14 cellular contexts compared by ENCODE assay signal in the genomic region with DNA sequence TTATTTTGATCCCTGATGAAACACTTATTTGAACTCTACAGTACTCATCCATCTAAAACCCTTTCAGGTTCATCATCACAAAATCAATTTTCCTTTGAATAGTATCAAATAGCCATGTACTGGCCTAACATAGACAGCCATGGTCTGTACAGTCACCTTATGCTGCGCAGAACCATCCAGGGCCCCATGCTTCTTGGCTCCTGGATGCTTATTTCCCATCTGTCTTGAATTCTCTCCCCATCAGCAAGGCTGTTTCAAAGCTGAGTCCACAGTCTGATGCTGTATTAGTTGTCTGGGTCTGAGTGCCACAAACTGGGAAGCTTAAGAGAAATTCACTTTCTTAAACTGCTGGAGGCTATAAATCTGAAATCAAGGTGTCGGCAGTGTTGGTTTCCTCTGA.
A peak's percentile ranks its signal among the peaks of the same experiment; 100 is the strongest.
DNase-seq lines count a peak whose midpoint lies in the region; ATAC-seq and TF ChIP-seq lines count a peak whose summit lies in the region.
"Had no signal": no experiment of that assay in that cellular context is flagged by ENCODE, and none has a peak within 500 bp of the region (broad histone marks: within the 10 kb centered on the region; RNA-seq: fewer than 3 reads in every experiment).

No MANE protein-coding gene starts in this region.

- no peaks in the 10 kb centered on the region for H3K79me2 ChIP-seq in trophoblast cell (ENCODE audit: control insufficient read depth, insufficient read depth, low read length, poor library complexity)

- no peak overlapping the region for H2BK120ac ChIP-seq in trophoblast cell (ENCODE audit: insufficient read depth, low read length, poor library complexity)

- no peaks in the 10 kb centered on the region for H3K79me1 ChIP-seq in trophoblast cell (ENCODE audit: low read length)

- H3K4me1 ChIP-seq in trophoblast cell (ENCODE audit: control insufficient read depth in 1 of 2, insufficient read depth in 2 of 2, low read length in 2 of 2) (no peaks in the 10 kb centered on the region), body of pancreas (no peaks in the 10 kb centered on the region), right cardiac atrium (ENCODE audit: control insufficient read depth, insufficient read depth, low read length) (no peaks in the 10 kb centered on the region)
- H3K4me1 ChIP-seq: HAP-1 had no signal

- no peak overlapping the region for H2BK5ac ChIP-seq in trophoblast cell (ENCODE audit: low read depth, low read length, poor library complexity)

- H3K9me3 ChIP-seq in trophoblast cell (ENCODE audit: insufficient read depth, low read depth, low read length) (no peaks in the 10 kb centered on the region), body of pancreas (no peaks in the 10 kb centered on the region), right cardiac atrium (ENCODE audit: control insufficient read depth, low read length) (no peaks in the 10 kb centered on the region)
- H3K9me3 ChIP-seq: HAP-1 had no signal

- H4K12ac ChIP-seq in trophoblast cell (ENCODE audit: low read depth, low read length) = no peak overlapping the region

- H2AK5ac ChIP-seq in trophoblast cell (ENCODE audit: low read length) = no peak overlapping the region

- no peak overlapping the region for H3K14ac ChIP-seq in trophoblast cell (ENCODE audit: low read length)

- no peak overlapping the region for H3K4me2 ChIP-seq in trophoblast cell (ENCODE audit: low read length)

- no peak for TF ChIP-seq POLR2A in body of pancreas (IDR thresholded peaks at IDR 0.05)

- no peak overlapping the region for H3K4ac ChIP-seq in trophoblast cell (ENCODE audit: low read depth, low read length)

- H3K4me3 ChIP-seq in trophoblast cell (ENCODE audit: low read depth, low read length) = no peak overlapping the region
- no peak overlapping the region for H3K4me3 ChIP-seq in body of pancreas
- no peak overlapping the region for H3K4me3 ChIP-seq in right cardiac atrium (ENCODE audit: low read length)
- H3K4me3 ChIP-seq: HAP-1 had no signal

- H3K36me3 ChIP-seq in trophoblast cell (ENCODE audit: control insufficient read depth in 1 of 2, insufficient read depth in 2 of 2, low read length in 2 of 2) (no peaks in the 10 kb centered on the region), body of pancreas (replicated peaks in 1 of 2; ENCODE audit: insufficient read depth in 1 of 2, low read depth in 2 of 2) (no peaks in the 10 kb centered on the region)
- H3K36me3 ChIP-seq: HAP-1 had no signal

- no peak overlapping the region for H3K23ac ChIP-seq in trophoblast cell (ENCODE audit: low read length)

- DNase-seq in NCI-H82 (lab: John Stamatoyannopoulos, UW) (peak; percentile 82), cerebellar cortex (ENCODE audit: low spot score) (peak; percentile 88), trophoblast cell (no peak), body of pancreas (no peak), right cardiac atrium (no peak)
- DNase-seq: Calu3; CD4-positive, alpha-beta memory T cell; COR-L47; DMS53; DMS79 treated with DMSO at 0.1 percent for 48 hours; GOT3; HFFc6 had no signal

- H2AFZ ChIP-seq in trophoblast cell (ENCODE audit: insufficient read depth, low read length, poor library complexity) = no peak overlapping the region

- H2BK12ac ChIP-seq in trophoblast cell (ENCODE audit: low read length) = peak overlapping the region; percentile 47

- ATAC-seq in GM19328 (IDR thresholded peaks at IDR 0.05; ENCODE audit: unreplicated experiment) (no peak), body of pancreas (no peak), right cardiac atrium (no peak)

- WGBS in trophoblast cell (ENCODE audit: extremely low coverage, insufficient coverage, insufficient read length) = no CpG with 5 or more reads among the region's 2 CpGs
- WGBS in body of pancreas, 2 donors = 94 to 97% methylated on average over 2 of the region's 2 CpGs
- 90% methylated on average over 2 of the region's 2 CpGs for WGBS in right cardiac atrium

- TF ChIP-seq CTCF in body of pancreas (IDR thresholded peaks at IDR 0.05) = no peak

- intact Hi-C loops in body of pancreas (cut with DNase I) = no loop called here
- intact Hi-C loops in right cardiac atrium (cut with DNase I) = no loop called here

- no peak overlapping the region for H4K91ac ChIP-seq in trophoblast cell (ENCODE audit: low read depth, low read length)

- H3K27ac ChIP-seq in trophoblast cell (ENCODE audit: low read depth, low read length) (no peak overlapping the region), body of pancreas (no peak overlapping the region), right cardiac atrium (ENCODE audit: low read length) (no peak overlapping the region)

- no peak overlapping the region for H3K18ac ChIP-seq in trophoblast cell (ENCODE audit: low read length)

- no peak overlapping the region for H3K9ac ChIP-seq in trophoblast cell (ENCODE audit: low read length)

- H3K27me3 ChIP-seq in trophoblast cell (ENCODE audit: insufficient read depth, low read length) (no peaks in the 10 kb centered on the region), body of pancreas (no peaks in the 10 kb centered on the region), right cardiac atrium (ENCODE audit: control insufficient read depth, insufficient read depth) (no peaks in the 10 kb centered on the region)

- H4K8ac ChIP-seq in trophoblast cell (ENCODE audit: low read depth, low read length) = no peak overlapping the region

Comparison
In these comparisons a context has a peak if more than half of its experiments do, and no peak if none do; other contexts are left out.
1. DNase-seq: peak in NCI-H82 (single experiment) and cerebellar cortex (single experiment); none in trophoblast cell (0 of 2), body of pancreas (0 of 4) and right cardiac atrium (0 of 3).